Comparison of ENCODE assay signal across 30 cellular contexts in the genomic region with DNA sequence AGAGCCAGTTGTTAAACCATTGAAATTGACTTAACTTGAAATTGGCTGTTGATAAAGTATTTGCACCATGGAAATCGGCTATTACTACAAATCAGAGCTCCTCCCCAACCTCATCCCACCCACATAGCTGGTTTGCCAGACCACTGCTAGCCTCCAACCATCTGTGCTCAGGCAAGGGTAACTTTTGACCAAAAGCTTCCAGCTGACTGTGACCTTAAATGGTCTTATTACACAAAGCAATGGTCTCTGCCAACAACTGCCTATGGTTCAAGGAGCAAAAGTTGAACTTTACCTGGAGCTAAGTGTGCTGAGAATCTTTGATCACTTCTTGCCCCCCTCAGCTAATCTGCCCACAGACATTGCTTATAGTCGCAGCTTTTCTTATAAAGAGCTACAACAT. TPM values are rescaled to one million over a fixed set of nuclear protein-coding genes. Genes with fewer than 3 reads are reported as not detected.
"Had no signal": no experiment of that assay in that cellular context is flagged by ENCODE, and none has a peak within 500 bp of the region (broad histone marks: within the 10 kb centered on the region; RNA-seq: fewer than 3 reads in every experiment).

No MANE protein-coding gene starts in this region.

- H3K4me3 Mint-ChIP-seq: activated B cell treated with CpG ODN at 0.5 μM for 24 hours; activated CD4-positive, alpha-beta T cell treated with anti-CD3 and anti-CD28 coated beads, Interleukin-2, amount 10 ng/mL, durations not matched to agents 24 days and 14 days; activated CD8-positive, alpha-beta memory T cell treated with anti-CD3 and anti-CD28 coated beads, Interleukin-2, amount 10 ng/mL, durations not matched to agents 7 days and 5 days; activated naive CD4-positive, alpha-beta T cell treated with anti-CD3 and anti-CD28 coated beads, Interleukin-2, amount 50 U/mL, for 24 hours; activated T-cell treated with anti-CD3 and anti-CD28 coated beads, Interleukin-2, amount 50 U/mL, for 24 hours; activated T-helper 1 cell treated with anti-CD3 and anti-CD28 coated beads, Interleukin-12 subunit alpha, Interleukin-12 subunit beta, Interleukin-2, Interleukin-4 antibody, amounts not matched to agents 30 ng/mL and 10 ng/mL and 1 ng/mL, durations not matched to agents 14 hours and 24 hours and 36 hours; T-helper 1 cell treated with Interleukin-12 subunit alpha and Interleukin-12 subunit beta and Interleukin-4 antibody, amounts not matched to agents 30 μg/mL and 1 μg/mL, for 36 hours had no signal

- H3K9me3 Mint-ChIP-seq: activated B cell treated with CpG ODN at 0.5 μM for 24 hours; activated naive CD4-positive, alpha-beta T cell treated with anti-CD3 and anti-CD28 coated beads, Interleukin-2, amount 50 U/mL, for 24 hours; activated T-cell treated with anti-CD3 and anti-CD28 coated beads, Interleukin-2, amount 50 U/mL, for 24 hours; activated T-helper 1 cell treated with anti-CD3 and anti-CD28 coated beads, Interleukin-12 subunit alpha, Interleukin-12 subunit beta, Interleukin-2, Interleukin-4 antibody, amounts not matched to agents 30 ng/mL and 10 ng/mL and 1 ng/mL, durations not matched to agents 14 hours and 24 hours and 36 hours; T-helper 1 cell treated with Interleukin-12 subunit alpha and Interleukin-12 subunit beta and Interleukin-4 antibody, amounts not matched to agents 30 μg/mL and 1 μg/mL, for 36 hours had no signal

- H3K4me3 ChIP-seq: body of pancreas had no signal

- DNase-seq: activated B cell treated with CpG ODN at 0.5 μM for 24 hours; activated CD4-positive, alpha-beta T cell treated with anti-CD3 and anti-CD28 coated beads for 1 hour; activated CD4-positive, alpha-beta T cell treated with anti-CD3 and anti-CD28 coated beads, Interleukin-2, amount 10 ng/mL, durations not matched to agents 24 days and 14 days; activated CD4-positive, alpha-beta T cell treated with anti-CD3 and anti-CD28 coated beads, Interleukin-2, amount 50 U/mL, for 48 hours; activated CD8-positive, alpha-beta memory T cell treated with anti-CD3 and anti-CD28 coated beads, Interleukin-2, amount 10 ng/mL, durations not matched to agents 7 days and 5 days; activated effector memory CD4-positive, alpha-beta T cell treated with Interleukin-2 at 50 U/mL for 16 hours; activated naive CD4-positive, alpha-beta T cell; activated T-cell treated with anti-CD3 and anti-CD28 coated beads, Interleukin-2, amount 50 U/mL, for 24 hours; aorta; body of pancreas; KG1; NCI-H1092 treated with DMSO at 0.1 percent for 48 hours; NCI-H1417 treated with DMSO at 0.1 percent for 48 hours; NCI-H1694; NCI-H2029; NCI-H2107; NCI-H2171 treated with DMSO at 0.1 percent for 48 hours; NCI-H226; NCI-H526; NCI-H774; NK-92 treated with Interleukin-12 subunit alpha and Interleukin-12 subunit beta, amount 100 ng/mL, for 24 hours; OCI-M1; RPMI8226; SHP77; T1000 had no signal

- H3K9me3 ChIP-seq: body of pancreas had no signal

- H3K27me3 ChIP-seq: body of pancreas had no signal

- ATAC-seq: activated CD8-positive, alpha-beta memory T cell treated with anti-CD3 and anti-CD28 coated beads, Interleukin-2, amount 10 ng/mL, durations not matched to agents 7 days and 5 days; body of pancreas; Panc1 had no signal

- H3K27ac Mint-ChIP-seq: activated B cell treated with CpG ODN at 0.5 μM for 24 hours; activated CD4-positive, alpha-beta T cell treated with anti-CD3 and anti-CD28 coated beads, Interleukin-2, amount 10 ng/mL, durations not matched to agents 24 days and 14 days; activated CD8-positive, alpha-beta memory T cell treated with anti-CD3 and anti-CD28 coated beads, Interleukin-2, amount 10 ng/mL, durations not matched to agents 7 days and 5 days; activated naive CD4-positive, alpha-beta T cell treated with anti-CD3 and anti-CD28 coated beads, Interleukin-2, amount 50 U/mL, for 24 hours; activated T-cell treated with anti-CD3 and anti-CD28 coated beads, Interleukin-2, amount 50 U/mL, for 24 hours; activated T-helper 1 cell treated with anti-CD3 and anti-CD28 coated beads, Interleukin-12 subunit alpha, Interleukin-12 subunit beta, Interleukin-2, Interleukin-4 antibody, amounts not matched to agents 30 ng/mL and 10 ng/mL and 1 ng/mL, durations not matched to agents 14 hours and 24 hours and 36 hours; T-helper 1 cell treated with Interleukin-12 subunit alpha and Interleukin-12 subunit beta and Interleukin-4 antibody, amounts not matched to agents 30 μg/mL and 1 μg/mL, for 36 hours had no signal

- H3K27ac ChIP-seq: body of pancreas had no signal

- FAIRE-seq: TTC549 had no signal

- H3K36me3 Mint-ChIP-seq: activated CD8-positive, alpha-beta memory T cell treated with anti-CD3 and anti-CD28 coated beads, Interleukin-2, amount 10 ng/mL, durations not matched to agents 7 days and 5 days had no signal

RNA-seq across cellular contexts. Expression of a gene that starts 48.5 kb away (rescaled TPM):
- total RNA-seq: activated B cell treated with CpG ODN at 0.5 μM for 24 hours; activated CD4-positive, alpha-beta T cell treated with anti-CD3 and anti-CD28 coated beads, Interleukin-2, amount 10 ng/mL, durations not matched to agents 24 days and 14 days; activated T-helper 1 cell treated with anti-CD3 and anti-CD28 coated beads, Interleukin-12 subunit alpha, Interleukin-12 subunit beta, Interleukin-2, Interleukin-4 antibody, amounts not matched to agents 30 ng/mL and 10 ng/mL and 1 ng/mL, durations not matched to agents 14 hours and 24 hours and 36 hours had no signal
